Comparison of ENCODE assay signal across 18 cellular contexts in genomic region chr7:66238712-66239466, GRCh38. TPM values are rescaled to one million over a fixed set of nuclear protein-coding genes. Genes with fewer than 3 reads are reported as not detected.
A peak's percentile ranks its signal among the peaks of the same experiment; 100 is the strongest.
DNase-seq lines count a peak whose midpoint lies in the region; ATAC-seq, FAIRE-seq and TF ChIP-seq lines count a peak whose summit lies in the region.
"Had no signal": no experiment of that assay in that cellular context is flagged by ENCODE, and none has a peak within 500 bp of the region (broad histone marks: within the 10 kb centered on the region; RNA-seq: fewer than 3 reads in every experiment).

No MANE protein-coding gene starts in this region.

- no peak overlapping the region for H3K4me3 Mint-ChIP-seq in astrocyte (ENCODE audit: unreplicated experiment)
- no peak overlapping the region for H3K4me3 Mint-ChIP-seq in nephron progenitor cell
- H3K4me3 Mint-ChIP-seq: dendritic cell treated with granulocyte-macrophage colony-stimulating factor and Interleukin-4, amounts not matched to agents 40 ng/mL and 50 ng/mL, for 4 days; memory B cell had no signal

- H3K4me1 Mint-ChIP-seq in astrocyte (ENCODE audit: low read depth, unreplicated experiment) (peaks cover 18% of the 10 kb centered on the region), nephron progenitor cell (peaks cover 27% of the 10 kb centered on the region)

- H3K9me3 ChIP-seq in astrocyte (ENCODE audit: insufficient read depth, low read depth, low read length): no peaks in the 10 kb centered on the region
- H3K9me3 ChIP-seq: ovary had no signal

- no peak overlapping the region for H2AFZ ChIP-seq in astrocyte (ENCODE audit: low read depth, low read length)

- H3K36me3 Mint-ChIP-seq in astrocyte (ENCODE audit: low read depth, unreplicated experiment) (peaks cover 8% of the 10 kb centered on the region), nephron progenitor cell (ENCODE audit: low read depth) (peaks cover 21% of the 10 kb centered on the region)

- no peak overlapping the region for H3K4me2 ChIP-seq in astrocyte (ENCODE audit: low read length)

- H3K27me3 Mint-ChIP-seq in astrocyte (ENCODE audit: low read depth, unreplicated experiment) (no peaks in the 10 kb centered on the region), nephron progenitor cell (ENCODE audit: low read depth, poor library complexity) (peaks cover 3% of the 10 kb centered on the region)
- H3K27me3 Mint-ChIP-seq: dendritic cell treated with granulocyte-macrophage colony-stimulating factor and Interleukin-4, amounts not matched to agents 40 ng/mL and 50 ng/mL, for 4 days; memory B cell had no signal

- H3K27ac ChIP-seq in astrocyte (ENCODE audit: low read depth, low read length): no peak overlapping the region
- H3K27ac ChIP-seq: ovary had no signal

- no peaks in the 10 kb centered on the region for H3K4me1 ChIP-seq in astrocyte (ENCODE audit: insufficient read depth, low read length)

- no peak for DNase-seq in GM18507 (ENCODE audit: extremely low spot score, insufficient read length, low read depth)
- no peak for DNase-seq in astrocyte (ENCODE audit: low read depth)
- no peak for DNase-seq in nephron progenitor cell
- no peak for DNase-seq in foreskin fibroblast
- DNase-seq in COLO829 (ENCODE audit: low spot score): no peak
- no peak for DNase-seq in NCI-H226
- DNase-seq in NCI-H146 treated with DMSO at 0.1 percent for 48 hours (lab: John Stamatoyannopoulos, UW; ENCODE audit: unreplicated experiment): no peak
- DNase-seq: activated CD4-positive, alpha-beta T cell treated with anti-CD3 and anti-CD28 coated beads, Interleukin-2, amount 50 U/mL, for 48 hours; amygdala; Kasumi-1; NCI-H187 treated with DMSO at 0.1 percent for 48 hours; NCI-H774; ovary; stimulated activated CD4-positive, alpha-beta T cell treated with anti-CD3 and anti-CD28 coated beads, Interleukin-12 subunit alpha, Interleukin-12 subunit beta, amount 100 ng/mL, for 4 hours; T-helper 9 cell had no signal

- no peaks in the 10 kb centered on the region for H3K27me3 ChIP-seq in astrocyte (ENCODE audit: insufficient read depth, low read length)
- H3K27me3 ChIP-seq: ovary had no signal

- FAIRE-seq in GM18507 (lab: Jason Lieb, UNC): peak; percentile 54
- no peak for FAIRE-seq in astrocyte (lab: Jason Lieb, UNC)

- H3K36me3 ChIP-seq in astrocyte (ENCODE audit: insufficient read depth, low read length): no peaks in the 10 kb centered on the region
- H3K36me3 ChIP-seq: ovary had no signal

- TF ChIP-seq CTCF in astrocyte (IDR thresholded peaks at IDR 0.05; ENCODE audit: insufficient read depth, low read depth, low read length) (no peak), nephron progenitor cell (IDR thresholded peaks at IDR 0.05) (no peak), foreskin fibroblast (IDR thresholded peaks at IDR 0.05; ENCODE audit: low read depth, low read length) (no peak)

- H3K27ac Mint-ChIP-seq in astrocyte (ENCODE audit: unreplicated experiment) (peak overlapping the region; percentile 55), nephron progenitor cell (peak overlapping the region; percentile 29)
- H3K27ac Mint-ChIP-seq: dendritic cell treated with granulocyte-macrophage colony-stimulating factor and Interleukin-4, amounts not matched to agents 40 ng/mL and 50 ng/mL, for 4 days; memory B cell had no signal

- no peak overlapping the region for H3K9ac ChIP-seq in astrocyte (ENCODE audit: low read length)

- H3K9me3 Mint-ChIP-seq in astrocyte (ENCODE audit: unreplicated experiment) (no peaks in the 10 kb centered on the region), nephron progenitor cell (peaks cover 10% of the 10 kb centered on the region)
- H3K9me3 Mint-ChIP-seq: dendritic cell treated with granulocyte-macrophage colony-stimulating factor and Interleukin-4, amounts not matched to agents 40 ng/mL and 50 ng/mL, for 4 days had no signal

- H3K79me2 ChIP-seq in astrocyte (ENCODE audit: insufficient read depth, low read length): peaks cover 26% of the 10 kb centered on the region

- ATAC-seq in HG02642 (IDR thresholded peaks at IDR 0.05; ENCODE audit: poor library complexity, unreplicated experiment): peak; percentile 49

- H4K20me1 ChIP-seq in astrocyte (ENCODE audit: insufficient read depth, low read length): peaks cover 18% of the 10 kb centered on the region

- no peak overlapping the region for H3K4me3 ChIP-seq in astrocyte (ENCODE audit: insufficient read depth, low read depth, low read length)
- no peak overlapping the region for H3K4me3 ChIP-seq in foreskin fibroblast (ENCODE audit: low read depth in 1 of 2, low read length in 2 of 2)
- H3K4me3 ChIP-seq: ovary had no signal

RNA-seq across cellular contexts. Expression of gene TPST1, which starts 33.8 kb away (rescaled TPM):
- 36.5 and 40.2 TPM in 2 replicates for total RNA-seq in astrocyte
